22 cellular contexts compared by ENCODE assay signal in the genomic region with DNA sequence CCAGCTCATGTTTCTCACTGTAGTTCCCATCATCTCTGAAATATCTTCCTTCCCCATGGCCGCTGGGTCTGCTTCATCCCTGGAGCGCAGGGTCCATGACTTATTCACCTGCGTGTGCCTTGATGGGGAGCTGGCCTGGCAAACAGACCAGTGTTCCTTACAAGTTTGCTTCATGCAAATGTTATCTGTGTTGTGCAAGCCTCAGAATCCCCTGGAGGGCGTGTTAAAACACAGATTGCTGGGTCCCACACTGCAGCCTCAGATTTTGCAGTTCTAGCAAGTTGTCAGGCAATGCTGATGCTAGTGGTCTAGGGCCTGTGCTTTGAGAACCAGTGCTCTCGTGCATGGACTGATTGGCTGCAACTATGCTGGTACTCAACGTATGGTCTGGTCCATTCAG.
"Had no signal": no experiment of that assay in that cellular context is flagged by ENCODE, and none has a peak within 500 bp of the region (broad histone marks: within the 10 kb centered on the region; RNA-seq: fewer than 3 reads in every experiment).

No MANE protein-coding gene starts in this region.

- H3K4me1 ChIP-seq: neural progenitor cell, parathyroid adenoma, sigmoid colon, vagina had no signal

- ATAC-seq: heart left ventricle; left lobe of liver; mucosa of descending colon; stimulated activated effector memory CD8-positive, alpha-beta T cell treated with anti-CD3 and anti-CD28 coated beads, Interleukin-12 subunit alpha, Interleukin-12 subunit beta, amount 100 ng/mL, for 72 hours had no signal

- DNase-seq: effector CD8-positive, alpha-beta T cell; endodermal cell; kidney; mesenchymal stem cell; mucosa of descending colon; naive B cell; sigmoid colon; stimulated activated CD4-positive, alpha-beta T cell treated with anti-CD3 and anti-CD28 coated beads, Interleukin-2, amount 100 ng/mL, for 24 hours; stimulated activated CD4-positive, alpha-beta T cell treated with anti-CD3 and anti-CD28 coated beads, Interleukin-4, amount 100 ng/mL, for 24 hours; stimulated activated naive CD4-positive, alpha-beta T cell treated with Interleukin-2 at 50 U/mL for 16 hours; stomach; thyroid gland; trophoblast cell had no signal

- H3K27ac ChIP-seq: esophagus muscularis mucosa, heart left ventricle, hepatocyte, neural progenitor cell, parathyroid adenoma, sigmoid colon, stomach, thyroid gland, vagina had no signal

- H3K4me3 ChIP-seq: esophagus muscularis mucosa, heart left ventricle, hepatocyte, lung, mucosa of descending colon, neural progenitor cell, sigmoid colon, stomach, thyroid gland, vagina had no signal

- H3K36me3 ChIP-seq: esophagus muscularis mucosa, heart left ventricle, neural progenitor cell, sigmoid colon, stomach, thyroid gland, vagina had no signal

- H3K9me3 ChIP-seq: esophagus muscularis mucosa, heart left ventricle, mucosa of descending colon, sigmoid colon, stomach, thyroid gland, vagina had no signal
